19 cellular contexts compared by ENCODE assay signal in the genomic region with DNA sequence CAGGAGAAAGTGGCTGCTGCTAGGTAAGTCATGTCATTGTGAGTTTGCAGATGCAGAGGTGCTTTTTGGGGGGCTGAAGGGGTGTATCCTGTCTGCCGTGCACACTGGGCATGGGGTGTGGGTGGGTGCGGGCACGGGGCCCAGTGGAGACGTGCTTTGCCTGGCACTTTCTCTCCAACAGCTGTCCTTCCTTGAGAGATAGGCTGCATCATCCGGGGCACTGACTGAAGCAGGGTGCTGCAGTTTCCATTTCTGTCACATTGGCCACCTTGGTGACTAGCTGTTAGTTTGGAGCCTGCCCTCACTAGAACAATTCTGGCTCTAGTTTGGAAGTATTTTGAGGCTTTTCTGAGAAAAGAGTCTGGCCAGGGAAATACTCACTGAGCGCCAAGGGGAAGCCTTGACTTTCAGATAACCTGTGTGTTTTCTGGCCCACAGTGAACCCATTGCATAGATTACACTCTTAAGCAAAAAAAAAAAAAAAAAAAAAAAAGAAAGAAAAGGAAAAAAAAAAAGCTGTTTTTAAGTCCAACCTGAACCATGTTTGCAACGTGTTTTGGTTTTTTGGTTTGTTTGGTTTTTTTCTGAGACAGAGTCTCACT.
DNase-seq lines count a peak whose midpoint lies in the region; ATAC-seq and TF ChIP-seq lines count a peak whose summit lies in the region.
"Had no signal": no experiment of that assay in that cellular context is flagged by ENCODE, and none has a peak within 500 bp of the region (broad histone marks: within the 10 kb centered on the region; RNA-seq: fewer than 3 reads in every experiment).

No MANE protein-coding gene starts in this region.

- H3K36me3 ChIP-seq in SK-N-MC (ENCODE audit: insufficient read depth, low read length) (no peaks in the 10 kb centered on the region), sigmoid colon (peaks cover 0 to 27% (median 6%) of the 10 kb centered on the region in 4 donors)

- H3K27me3 ChIP-seq in sigmoid colon: no peaks in the 10 kb centered on the region
- H3K27me3 ChIP-seq: foreskin keratinocyte, upper lobe of left lung had no signal

- intact Hi-C loops in sigmoid colon (cut with DNase I): loop anchor here (1.0 kb wide), 1 partner anchor 179 kb away; no protein-coding TSS in a partner anchor

- no peak for TF ChIP-seq CTCF in AG04449 (IDR thresholded peaks at IDR 0.05; ENCODE audit: insufficient read depth, low read length, missing control alignments)
- no peak for TF ChIP-seq CTCF in fibroblast of the aortic adventitia (IDR thresholded peaks at IDR 0.05; ENCODE audit: insufficient read depth, low read length)
- TF ChIP-seq CTCF in sigmoid colon (IDR thresholded peaks at IDR 0.05): no peak

- H3K27ac ChIP-seq in SK-N-MC (no peak overlapping the region), sigmoid colon (peak overlapping the region; percentile 44 to 82 (median 74))
- H3K27ac ChIP-seq: foreskin keratinocyte, KMS-11, upper lobe of left lung had no signal

- DNase-seq in AG04449 (ENCODE audit: low read depth, low spot score) (no peak), SK-N-MC (ENCODE audit: low read depth, low spot score) (no peak), fibroblast of the aortic adventitia (ENCODE audit: low read depth) (peak; percentile 76), sigmoid colon (no peak), T1000 (lab: John Stamatoyannopoulos, UW) (no peak), DMS79 treated with DMSO at 0.1 percent for 48 hours (lab: John Stamatoyannopoulos, UW) (no peak), NCI-H510A treated with DMSO at 0.1 percent for 48 hours (lab: John Stamatoyannopoulos, UW) (no peak)
- DNase-seq: activated CD4-positive, alpha-beta T cell treated with anti-CD3 and anti-CD28 coated beads, Interleukin-2, amount 10 ng/mL, durations not matched to agents 24 days and 14 days; activated T-cell treated with anti-CD3 and anti-CD28 coated beads for 4 hours; AML-193; caudate nucleus; foreskin keratinocyte; GF-D8; NCI-H345; stimulated activated CD4-positive, alpha-beta T cell treated with anti-CD3 and anti-CD28 coated beads, Interleukin-4, amount 100 ng/mL, for 1 hour; T-helper 9 cell had no signal

- CTCF ChIA-PET in AG04449 (lab: Yijun Ruan, JAX): interaction anchor here (0.7 to 8.9 kb wide), 3 partner anchors 10 to 372 kb away, joined by 3 to 119 read pairs (median 66); no protein-coding TSS in a partner anchor

- peaks cover 0 to 87% (median 82%) of the 10 kb centered on the region in 4 donors for H3K4me1 ChIP-seq in sigmoid colon
- H3K4me1 ChIP-seq: foreskin keratinocyte had no signal

- H3K4me3 ChIP-seq in AG04449 (ENCODE audit: low read depth, low read length) (peak overlapping the region; percentile 54), SK-N-MC (0 out of 2 replicates have a peak overlapping the region, but pooled peaks have one; percentile 12), fibroblast of the aortic adventitia (ENCODE audit: low read depth, low read length) (peak overlapping the region; percentile 57), sigmoid colon (peak overlapping the region in 1 of 4 donors; percentile 14)
- H3K4me3 ChIP-seq: upper lobe of left lung had no signal

- H3K9me3 ChIP-seq in SK-N-MC (ENCODE audit: low read depth, low read length) (no peaks in the 10 kb centered on the region), sigmoid colon (no peaks in the 10 kb centered on the region)
- H3K9me3 ChIP-seq: upper lobe of left lung had no signal

- POLR2A ChIA-PET in AG04449 (lab: Yijun Ruan, JAX): interaction anchor here (1.7 kb wide), 1 partner anchor 13 kb away, joined by 5 read pairs; no protein-coding TSS in a partner anchor

- TF ChIP-seq EP300 in sigmoid colon (IDR thresholded peaks at IDR 0.05): no peak

- no peak for TF ChIP-seq POLR2A in sigmoid colon (IDR thresholded peaks at IDR 0.05)

- no peak overlapping the region for H3K9ac ChIP-seq in SK-N-MC (ENCODE audit: insufficient read length)
- H3K9ac ChIP-seq: KMS-11 had no signal

- 68 to 75% methylated on average over 7 of the region's 7 CpGs for WGBS in sigmoid colon, 2 donors

- ATAC-seq in GM21515 (IDR thresholded peaks at IDR 0.05; ENCODE audit: unreplicated experiment): no peak
- ATAC-seq: foreskin keratinocyte had no signal
